In genomic region chr9:122816163-122816867, GRCh38 we compare ENCODE assay signal across 1 cellular context.
TF ChIP-seq lines count a peak whose summit lies in the region.

No MANE protein-coding gene starts in this region.

TF ChIP-seq in WTC11, 78 proteins besides CTCF, POLR2A, EP300 and RAD21 (continued from another document):
- TF ChIP-seq STAT6 (CRISPR knock-in tag; conservative IDR thresholded peaks at IDR 0.05; ENCODE audit: low read depth): no peak
- no peak for TF ChIP-seq PRDM15 (CRISPR knock-in tag; IDR thresholded peaks at IDR 0.05)
- TF ChIP-seq RORB (CRISPR knock-in tag; IDR thresholded peaks at IDR 0.05): no peak
- TF ChIP-seq ERG (CRISPR knock-in tag; IDR thresholded peaks at IDR 0.05): no peak
- TF ChIP-seq FOXJ3 (CRISPR knock-in tag; IDR thresholded peaks at IDR 0.05; ENCODE audit: borderline replicate concordance): no peak
- no peak for TF ChIP-seq ZNF263 (CRISPR knock-in tag; IDR thresholded peaks at IDR 0.05; ENCODE audit: low read depth)
- TF ChIP-seq ZNF512 (CRISPR knock-in tag; IDR thresholded peaks at IDR 0.05; ENCODE audit: borderline replicate concordance): no peak
